10 cellular contexts compared by ENCODE assay signal in the genomic region with DNA sequence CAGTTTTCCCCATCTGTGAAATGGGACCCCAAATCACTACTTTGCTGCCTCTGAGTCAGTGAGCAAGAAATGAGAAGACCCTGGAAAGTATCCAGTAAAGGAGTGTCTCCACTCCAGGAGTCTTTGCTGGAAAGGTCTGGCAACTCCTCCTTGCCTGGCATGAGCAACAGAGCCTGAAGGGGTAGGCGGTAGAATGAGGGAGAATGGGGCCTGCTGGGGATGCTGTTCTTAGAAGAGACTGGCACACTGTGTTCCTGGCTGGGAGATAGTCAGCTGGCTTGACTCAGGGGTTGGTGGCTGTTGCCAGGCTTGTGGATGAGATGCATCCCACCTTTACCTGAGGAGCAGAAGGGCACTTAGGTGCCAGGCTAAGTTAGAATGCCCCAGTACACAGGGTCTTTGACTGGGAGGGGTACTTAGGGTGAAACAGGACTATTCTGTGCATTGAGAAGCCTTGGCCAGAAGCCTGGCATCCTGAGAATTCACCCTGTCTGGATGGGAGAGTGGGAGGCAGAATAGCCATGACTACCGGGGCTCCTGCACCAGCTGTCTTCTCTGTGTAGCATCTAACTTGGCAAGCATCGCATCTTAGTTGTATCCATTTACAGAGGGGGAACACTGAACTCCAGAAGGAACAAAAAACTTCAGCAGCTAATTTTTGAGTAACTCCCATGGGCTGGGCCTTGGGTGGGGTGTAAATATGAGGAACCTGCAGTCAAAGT. TPM values are rescaled to one million over a fixed set of nuclear protein-coding genes. Genes with fewer than 3 reads are reported as not detected.
DNase-seq lines count a peak whose midpoint lies in the region; ATAC-seq and TF ChIP-seq lines count a peak whose summit lies in the region.
"Had no signal": no experiment of that assay in that cellular context is flagged by ENCODE, and none has a peak within 500 bp of the region (broad histone marks: within the 10 kb centered on the region; RNA-seq: fewer than 3 reads in every experiment).

No MANE protein-coding gene starts in this region.

- POLR2A ChIA-PET in MCF 10A (lab: Yijun Ruan, JAX), result interaction anchor here (0.8 to 8.0 kb wide), 11 partner anchors 12 to 83 kb away, joined by 3 to 139 read pairs (median 14); a partner anchor contains a TSS

- H4K20me1 ChIP-seq in BLaER1 (peaks cover 6% of the 10 kb centered on the region), Karpas-422 (ENCODE audit: insufficient read depth, low read depth, low read length) (peaks cover 6% of the 10 kb centered on the region; the same call in 1 of the 2 replicates)

- no peak for TF ChIP-seq POLR2A in GM18505 (IDR thresholded peaks at IDR 0.05; ENCODE audit: borderline replicate concordance, extremely low read depth, insufficient read depth, insufficient read length)

- H3K4me1 Mint-ChIP-seq in MCF 10A (ENCODE audit: insufficient read depth, unreplicated experiment), result peaks cover 27% of the 10 kb centered on the region
- H3K4me1 Mint-ChIP-seq in mesothelial cell of epicardium, result peaks cover 18% of the 10 kb centered on the region

- intact Hi-C loops in MCF 10A (cut with micrococcal nuclease), result loop anchor here (2.0 kb wide), 1 partner anchor 39 kb away; no protein-coding TSS in a partner anchor

- TF ChIP-seq CTCF in MCF 10A (IDR thresholded peaks at IDR 0.05; ENCODE audit: unreplicated experiment) (no peak), mesothelial cell of epicardium (IDR thresholded peaks at IDR 0.05; ENCODE audit: unreplicated experiment) (no peak)

- H3K9me3 ChIP-seq in BLaER1 (no peaks in the 10 kb centered on the region), Karpas-422 (ENCODE audit: low read length) (no peaks in the 10 kb centered on the region), muscle layer of colon (ENCODE audit: low read length) (no peaks in the 10 kb centered on the region)
- H3K9me3 ChIP-seq: adrenal gland had no signal

- H3K9me2 ChIP-seq in Karpas-422 (replicated peaks; ENCODE audit: insufficient read depth, low read length), result no peaks in the 10 kb centered on the region

- H3K4me1 ChIP-seq in BLaER1, result peaks cover 52% of the 10 kb centered on the region
- peaks cover 55% of the 10 kb centered on the region for H3K4me1 ChIP-seq in Karpas-422 (ENCODE audit: low read length)
- H3K4me1 ChIP-seq in muscle layer of colon (ENCODE audit: insufficient read depth, low read length), result peaks cover 19% of the 10 kb centered on the region

- H3K27me3 Mint-ChIP-seq in MCF 10A (ENCODE audit: insufficient read depth, unreplicated experiment) (no peaks in the 10 kb centered on the region), mesothelial cell of epicardium (ENCODE audit: low read depth) (peaks cover 38% of the 10 kb centered on the region)

- DNase-seq in Karpas-422, result no peak
- peak; percentile 90 for DNase-seq in MCF 10A (ENCODE audit: unreplicated experiment)
- DNase-seq in mesothelial cell of epicardium (ENCODE audit: low spot score in 2 of 2, unreplicated experiment in 2 of 2), result no peak
- no peak for DNase-seq in mesenteric fat pad (ENCODE audit: low spot score)
- DNase-seq: adrenal gland had no signal

- peaks cover 32% of the 10 kb centered on the region for H3K36me3 ChIP-seq in BLaER1
- H3K36me3 ChIP-seq in Karpas-422 (ENCODE audit: insufficient read depth, low read length), result peaks cover 21% of the 10 kb centered on the region
- H3K36me3 ChIP-seq in muscle layer of colon (ENCODE audit: insufficient read depth, low read length), result no peaks in the 10 kb centered on the region
- H3K36me3 ChIP-seq: adrenal gland had no signal

- H3K27ac Mint-ChIP-seq in MCF 10A (ENCODE audit: low read depth, unreplicated experiment), result peak overlapping the region; percentile 77
- H3K27ac Mint-ChIP-seq in mesothelial cell of epicardium, result no peak overlapping the region

- H3K27ac ChIP-seq in BLaER1 (no peak overlapping the region), Karpas-422 (ENCODE audit: low read length) (no peak overlapping the region), muscle layer of colon (ENCODE audit: low read depth, low read length) (peak overlapping the region; percentile 34)
- H3K27ac ChIP-seq: adrenal gland had no signal

- CTCF ChIA-PET in MCF 10A (lab: Yijun Ruan, JAX), result interaction anchor here (0.6 to 4.3 kb wide), 10 partner anchors 12 to 129 kb away, joined by 3 to 38 read pairs (median 6); a partner anchor contains a TSS

- H3K9me3 Mint-ChIP-seq in MCF 10A (ENCODE audit: unreplicated experiment) (no peaks in the 10 kb centered on the region), mesothelial cell of epicardium (no peaks in the 10 kb centered on the region)

- H3K27me3 ChIP-seq in BLaER1 (no peaks in the 10 kb centered on the region), Karpas-422 (ENCODE audit: low read length) (no peaks in the 10 kb centered on the region), muscle layer of colon (ENCODE audit: control insufficient read depth in 1 of 2, insufficient read depth in 2 of 2, low read length in 2 of 2) (peaks cover 0 to 11% of the 10 kb centered on the region in 2 donors)
- H3K27me3 ChIP-seq: adrenal gland had no signal

- H3K4me3 ChIP-seq in BLaER1, result no peak overlapping the region
- H3K4me3 ChIP-seq in Karpas-422 (ENCODE audit: low read length), result peak overlapping the region; percentile 49; the same call in 1 of the 2 replicates
- no peak overlapping the region for H3K4me3 ChIP-seq in muscle layer of colon (ENCODE audit: low read depth in 1 of 2, low read length in 2 of 2)
- H3K4me3 ChIP-seq: adrenal gland had no signal

- H3K9ac ChIP-seq in BLaER1 (no peak overlapping the region), Karpas-422 (ENCODE audit: low read length) (peak overlapping the region; percentile 17), muscle layer of colon (ENCODE audit: low read length) (no peak overlapping the region)

- no TSS peak for BruUV-seq in MCF 10A (replicated peaks; lab: Mats Ljungman, UMichigan)

- peak overlapping the region; percentile 8; the same call in 1 of the 2 replicates for H3K4me2 ChIP-seq in BLaER1
- peak overlapping the region; percentile 98 for H3K4me2 ChIP-seq in Karpas-422 (ENCODE audit: low read depth, low read length, poor library complexity, severe bottlenecking)

- peaks cover 52% of the 10 kb centered on the region for H3K79me2 ChIP-seq in Karpas-422 (ENCODE audit: low read length)

- H3K4me3 Mint-ChIP-seq in MCF 10A (ENCODE audit: unreplicated experiment) (peak overlapping the region; percentile 82), mesothelial cell of epicardium (no peak overlapping the region)

- H3K36me3 Mint-ChIP-seq in MCF 10A (ENCODE audit: insufficient read depth, unreplicated experiment) (peaks cover 60% of the 10 kb centered on the region), mesothelial cell of epicardium (no peaks in the 10 kb centered on the region)

- H2AFZ ChIP-seq in Karpas-422 (ENCODE audit: low read length), result no peak overlapping the region

- ATAC-seq in GM18505 (IDR thresholded peaks at IDR 0.05; ENCODE audit: unreplicated experiment) (no peak), GM18517 (IDR thresholded peaks at IDR 0.05; ENCODE audit: unreplicated experiment) (no peak)

RNA-seq across cellular contexts. Expression of a gene that starts 2.5 kb away (rescaled TPM):
- 11.6 and 20.8 TPM in 2 replicates for total RNA-seq in Karpas-422 (2014; rRNA removed; shearing (Covaris generic); ENCODE audit: low replicate concordance)
- total RNA-seq in MCF 10A (2022), result 49.1 and 52.9 TPM in 2 replicates
- total RNA-seq in mesothelial cell of epicardium, result 5.7 to 6.9 TPM (median 6.1 TPM) in 3 replicates
- total RNA-seq in mesenteric fat pad, result 8.0 TPM

RNA-seq across cellular contexts. Expression of a gene that starts 55.7 kb away (rescaled TPM):
- total RNA-seq in Karpas-422 (2014; rRNA removed; shearing (Covaris generic); ENCODE audit: low replicate concordance), result 1.5 TPM in 2 replicates
- total RNA-seq in MCF 10A (2022), result 0.63 and 1.1 TPM in 2 replicates
- total RNA-seq in mesothelial cell of epicardium, result 25.0 to 27.2 TPM (median 25.5 TPM) in 3 replicates
- 0.32 TPM for total RNA-seq in mesenteric fat pad
- total RNA-seq: fibroblast of villous mesenchyme had no signal

Comparison
In these comparisons a context has a peak if more than half of its experiments do, and no peak if none do; other contexts are left out.
1. RNA of a gene that starts 55.7 kb away (total RNA-seq): 25.0 to 27.2 TPM in mesothelial cell of epicardium; 1.5 TPM in Karpas-422, 0.63 to 1.1 TPM in MCF 10A and 0.32 TPM in mesenteric fat pad (single experiment); every median in the first group is over 10 times any median in the second.